Comparison of ENCODE assay signal across 32 cellular contexts in the genomic region with DNA sequence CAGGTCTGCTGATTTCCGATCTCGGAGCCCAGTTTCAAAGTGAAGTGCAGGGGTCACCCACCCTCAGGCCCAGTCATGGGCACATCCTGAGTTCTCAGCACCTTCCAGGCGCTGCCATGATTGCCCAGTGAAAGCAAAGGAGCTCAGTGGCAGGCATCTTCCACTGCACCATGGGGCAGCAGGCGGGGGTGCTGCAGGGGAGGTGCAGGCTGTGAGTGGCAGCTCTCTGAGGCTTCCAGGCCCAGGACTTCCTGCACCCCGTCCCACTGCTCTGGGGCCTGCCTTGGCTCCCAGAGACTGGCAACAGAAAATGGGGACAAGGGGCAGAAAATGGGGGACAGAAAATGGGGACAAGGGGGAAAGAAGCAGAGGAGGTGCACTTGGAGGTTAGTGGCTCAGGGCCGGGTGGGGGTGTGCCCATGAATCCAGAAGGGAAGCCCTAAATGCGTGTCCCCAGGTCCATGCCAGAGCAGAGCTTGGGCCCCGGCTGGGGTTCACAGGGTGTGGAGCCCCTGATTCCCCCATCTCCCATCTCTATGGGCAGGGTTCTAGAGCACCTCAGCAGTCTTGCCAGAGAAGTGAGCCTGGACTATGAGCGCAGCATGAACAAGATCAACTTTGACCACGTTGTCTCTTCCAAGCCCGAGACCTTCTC.
"Had no signal": no experiment of that assay in that cellular context is flagged by ENCODE, and none has a peak within 500 bp of the region (broad histone marks: within the 10 kb centered on the region; RNA-seq: fewer than 3 reads in every experiment).

No MANE protein-coding gene starts in this region.

- H3K9ac ChIP-seq: KMS-11 had no signal

- H3K36me3 Mint-ChIP-seq: activated CD8-positive, alpha-beta memory T cell treated with anti-CD3 and anti-CD28 coated beads, Interleukin-2, amount 10 ng/mL, durations not matched to agents 7 days and 5 days had no signal

- ATAC-seq: activated CD8-positive, alpha-beta memory T cell treated with anti-CD3 and anti-CD28 coated beads, Interleukin-2, amount 10 ng/mL, durations not matched to agents 7 days and 5 days; activated T-cell treated with anti-CD3 and anti-CD28 coated beads, Interleukin-2, amount 50 U/mL, for 72 hours; activated T-helper 17 cell treated with anti-CD3 and anti-CD28 coated beads, Interleukin-2, amount 50 U/mL, for 72 hours; Panc1 had no signal

- DNase-seq: activated CD4-positive, alpha-beta memory T cell treated with anti-CD3 and anti-CD28 coated beads, Interleukin-2, amount 10 ng/mL, durations not matched to agents 7 days and 5 days; activated CD4-positive, alpha-beta T cell treated with anti-CD3 and anti-CD28 coated beads for 1 hour; activated CD4-positive, alpha-beta T cell treated with anti-CD3 and anti-CD28 coated beads for 48 hours; activated CD4-positive, CD25-positive, alpha-beta regulatory T cell; activated CD8-positive, alpha-beta memory T cell treated with anti-CD3 and anti-CD28 coated beads for 24 hours; activated CD8-positive, alpha-beta memory T cell treated with anti-CD3 and anti-CD28 coated beads, Interleukin-2, amount 10 ng/mL, durations not matched to agents 7 days and 5 days; activated CD8-positive, alpha-beta memory T cell treated with anti-CD3 and anti-CD28 coated beads, Interleukin-2, amount 50 U/mL, for 48 hours; activated effector memory CD4-positive, alpha-beta T cell treated with anti-CD3 and anti-CD28 coated beads, Interleukin-2, amount 50 U/mL, for 16 hours; activated naive CD4-positive, alpha-beta T cell; activated naive CD4-positive, alpha-beta T cell treated with anti-CD3 and anti-CD28 coated beads, Interleukin-2, amount 50 U/mL, for 16 hours; activated naive CD8-positive, alpha-beta T cell treated with anti-CD3 and anti-CD28 coated beads for 36 hours; activated T-cell treated with anti-CD3 and anti-CD28 coated beads, Interleukin-2, amount 50 U/mL, for 72 hours; amniotic stem cell; aorta; MM.1S; MV-4-11; NCI-H1092; NCI-H1436 treated with DMSO at 0.1 percent for 48 hours; NCI-H1694 treated with DMSO at 0.1 percent for 48 hours; NCI-H2029; NCI-H345; NCI-H524 treated with DMSO at 0.1 percent for 48 hours; RPMI8226; SIG-M5; SW 1271; T-helper 1 cell; T-helper 2 cell; T1000; WERI-Rb-1 had no signal

- H3K4me2 ChIP-seq: KMS-11 had no signal

- H3K27ac Mint-ChIP-seq: activated CD8-positive, alpha-beta memory T cell treated with anti-CD3 and anti-CD28 coated beads, Interleukin-2, amount 10 ng/mL, durations not matched to agents 7 days and 5 days; activated naive CD8-positive, alpha-beta T cell treated with anti-CD3 and anti-CD28 coated beads for 36 hours; activated T-cell treated with anti-CD3 and anti-CD28 coated beads, Interleukin-2, amount 50 U/mL, for 72 hours had no signal

- H3K27me3 Mint-ChIP-seq: activated CD4-positive, alpha-beta memory T cell treated with anti-CD3 and anti-CD28 coated beads, Interleukin-2, amount 10 ng/mL, durations not matched to agents 7 days and 5 days; activated CD8-positive, alpha-beta memory T cell treated with anti-CD3 and anti-CD28 coated beads, Interleukin-2, amount 10 ng/mL, durations not matched to agents 7 days and 5 days; activated naive CD8-positive, alpha-beta T cell treated with anti-CD3 and anti-CD28 coated beads for 36 hours; activated T-helper 17 cell treated with anti-CD3 and anti-CD28 coated beads, Interleukin-2, amount 50 U/mL, for 72 hours had no signal

- H3K27ac ChIP-seq: KMS-11, WERI-Rb-1 had no signal

- H3K36me3 ChIP-seq: WERI-Rb-1 had no signal

- H3K4me3 Mint-ChIP-seq: activated CD4-positive, alpha-beta memory T cell treated with anti-CD3 and anti-CD28 coated beads, Interleukin-2, amount 10 ng/mL, durations not matched to agents 7 days and 5 days; activated CD8-positive, alpha-beta memory T cell treated with anti-CD3 and anti-CD28 coated beads, Interleukin-2, amount 10 ng/mL, durations not matched to agents 7 days and 5 days; activated naive CD8-positive, alpha-beta T cell treated with anti-CD3 and anti-CD28 coated beads for 36 hours; activated T-cell treated with anti-CD3 and anti-CD28 coated beads, Interleukin-2, amount 50 U/mL, for 72 hours; activated T-helper 17 cell treated with anti-CD3 and anti-CD28 coated beads, Interleukin-2, amount 50 U/mL, for 72 hours had no signal

- H3K9me3 Mint-ChIP-seq: activated CD4-positive, alpha-beta memory T cell treated with anti-CD3 and anti-CD28 coated beads, Interleukin-2, amount 10 ng/mL, durations not matched to agents 7 days and 5 days; activated naive CD8-positive, alpha-beta T cell treated with anti-CD3 and anti-CD28 coated beads for 36 hours; activated T-cell treated with anti-CD3 and anti-CD28 coated beads, Interleukin-2, amount 50 U/mL, for 72 hours; activated T-helper 17 cell treated with anti-CD3 and anti-CD28 coated beads, Interleukin-2, amount 50 U/mL, for 72 hours had no signal
